ENCODE assay signal across 28 cellular contexts in the genomic region with DNA sequence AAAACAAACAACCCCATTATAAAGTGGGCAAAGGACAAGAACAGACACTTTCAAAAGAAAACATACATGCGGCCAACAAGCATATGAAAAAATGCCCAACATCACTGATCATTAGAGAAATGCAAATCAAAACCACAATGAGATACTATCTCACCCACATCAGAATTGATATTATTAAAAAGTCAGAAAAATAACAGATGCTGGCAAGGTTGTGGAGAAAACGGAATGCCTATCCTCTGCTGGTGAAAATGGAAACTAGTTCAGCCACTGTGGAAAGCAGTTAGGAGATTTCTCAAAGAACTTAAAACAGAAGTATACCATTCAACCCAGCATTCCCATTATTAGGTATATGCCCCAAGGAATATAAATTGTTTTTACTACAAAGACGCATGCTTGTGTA.
"Had no signal": no experiment of that assay in that cellular context is flagged by ENCODE, and none has a peak within 500 bp of the region (broad histone marks: within the 10 kb centered on the region; RNA-seq: fewer than 3 reads in every experiment).

No MANE protein-coding gene starts in this region.

- DNase-seq: stimulated activated CD4-positive, alpha-beta T cell treated with anti-CD3 and anti-CD28 coated beads, Interleukin-2, amount 100 ng/mL, for 48 hours; stimulated activated CD4-positive, alpha-beta T cell treated with anti-CD3 and anti-CD28 coated beads, Interleukin-4, amount 100 ng/mL, for 1 hour; stimulated activated CD4-positive, alpha-beta T cell treated with anti-CD3 and anti-CD28 coated beads, Interleukin-4, amount 100 ng/mL, for 24 hours; stimulated activated CD4-positive, alpha-beta T cell treated with anti-CD3 and anti-CD28 coated beads, Interleukin-4, amount 100 ng/mL, for 4 hours; stimulated activated CD8-positive, alpha-beta memory T cell treated with anti-CD3 and anti-CD28 coated beads, Interleukin-4, amount 100 ng/mL, for 48 hours; stimulated activated naive B cell treated with anti-CD40 and anti-IgM and Interleukin-4, amounts not matched to agents 10 μg/mL and 1 μg/mL and 100 μg/mL, for 72 hours; stimulated activated naive CD4-positive, alpha-beta T cell; stimulated activated naive CD4-positive, alpha-beta T cell treated with Interleukin-2 at 50 U/mL for 16 hours; stimulated activated naive CD8-positive, alpha-beta T cell treated with anti-CD3 and anti-CD28 coated beads, Interleukin-15, amount 100 ng/mL, for 72 hours; stimulated activated naive CD8-positive, alpha-beta T cell treated with anti-CD3 and anti-CD28 coated beads, Interleukin-15, Interleukin-2, amounts not matched to agents 100 U/mL and 50 U/mL, for 24 hours; stomach; substantia nigra; testis; thyroid gland; tibial artery; transverse colon; trophoblast cell; upper lobe of left lung; upper lobe of right lung; uterus had no signal

- H3K27ac Mint-ChIP-seq: stimulated activated effector memory CD8-positive, alpha-beta T cell treated with anti-CD3 and anti-CD28 coated beads, Interleukin-12 subunit alpha, Interleukin-12 subunit beta, amount 100 ng/mL, for 72 hours; stimulated activated memory B cell treated with anti-CD40 and anti-IgM and Interleukin-4, amounts not matched to agents 10 μg/mL and 1 μg/mL and 100 μg/mL, for 72 hours; stimulated activated naive B cell treated with anti-CD40 and anti-IgM and Interleukin-4, amounts not matched to agents 10 μg/mL and 1 μg/mL and 100 μg/mL, for 72 hours; stimulated activated naive CD8-positive, alpha-beta T cell treated with anti-CD3 and anti-CD28 coated beads, Interleukin-15, amount 100 ng/mL, for 72 hours; stimulated activated naive CD8-positive, alpha-beta T cell treated with anti-CD3 and anti-CD28 coated beads, Interleukin-15, Interleukin-2, amounts not matched to agents 100 ng/mL and 50 ng/mL, for 24 hours; type B pancreatic cell had no signal

- H3K4me3 Mint-ChIP-seq: stimulated activated effector memory CD8-positive, alpha-beta T cell treated with anti-CD3 and anti-CD28 coated beads, Interleukin-12 subunit alpha, Interleukin-12 subunit beta, amount 100 ng/mL, for 72 hours; stimulated activated memory B cell treated with anti-CD40 and anti-IgM and Interleukin-4, amounts not matched to agents 10 μg/mL and 1 μg/mL and 100 μg/mL, for 72 hours; stimulated activated naive B cell treated with anti-CD40 and anti-IgM and Interleukin-4, amounts not matched to agents 10 μg/mL and 1 μg/mL and 100 μg/mL, for 72 hours; stimulated activated naive CD8-positive, alpha-beta T cell treated with anti-CD3 and anti-CD28 coated beads, Interleukin-15, amount 100 ng/mL, for 72 hours; stimulated activated naive CD8-positive, alpha-beta T cell treated with anti-CD3 and anti-CD28 coated beads, Interleukin-15, Interleukin-2, amounts not matched to agents 100 ng/mL and 50 ng/mL, for 24 hours; type B pancreatic cell had no signal

- H3K9me3 Mint-ChIP-seq: stimulated activated memory B cell treated with anti-CD40 and anti-IgM and Interleukin-4, amounts not matched to agents 10 μg/mL and 1 μg/mL and 100 μg/mL, for 72 hours; stimulated activated naive CD8-positive, alpha-beta T cell treated with anti-CD3 and anti-CD28 coated beads, Interleukin-15, Interleukin-2, amounts not matched to agents 100 ng/mL and 50 ng/mL, for 24 hours; type B pancreatic cell had no signal

- H3K27me3 ChIP-seq: stomach, suprapubic skin, testis, thyroid gland, tibial artery, tibial nerve, transverse colon, upper lobe of left lung, upper lobe of right lung, uterus, vagina had no signal

- H3K27ac ChIP-seq: stomach, suprapubic skin, testis, thoracic aorta, thyroid gland, tibial artery, tibial nerve, transverse colon, upper lobe of left lung, upper lobe of right lung, uterus, vagina had no signal

- H3K36me3 ChIP-seq: suprapubic skin, thoracic aorta, thyroid gland, tibial artery, upper lobe of right lung, uterus, vagina had no signal

- H3K4me1 ChIP-seq: stomach, suprapubic skin, testis, thyroid gland, tibial artery, tibial nerve, transverse colon, upper lobe of left lung, upper lobe of right lung, uterus, vagina had no signal

- H3K27me3 Mint-ChIP-seq: stimulated activated memory B cell treated with anti-CD40 and anti-IgM and Interleukin-4, amounts not matched to agents 10 μg/mL and 1 μg/mL and 100 μg/mL, for 72 hours; stimulated activated naive B cell treated with anti-CD40 and anti-IgM and Interleukin-4, amounts not matched to agents 10 μg/mL and 1 μg/mL and 100 μg/mL, for 72 hours; stimulated activated naive CD8-positive, alpha-beta T cell treated with anti-CD3 and anti-CD28 coated beads, Interleukin-15, amount 100 ng/mL, for 72 hours; stimulated activated naive CD8-positive, alpha-beta T cell treated with anti-CD3 and anti-CD28 coated beads, Interleukin-15, Interleukin-2, amounts not matched to agents 100 ng/mL and 50 ng/mL, for 24 hours; type B pancreatic cell had no signal

- ATAC-seq: stimulated activated effector memory CD8-positive, alpha-beta T cell treated with anti-CD3 and anti-CD28 coated beads, Interleukin-12 subunit alpha, Interleukin-12 subunit beta, amount 100 ng/mL, for 72 hours; stimulated activated memory B cell treated with anti-CD40 and anti-IgM and Interleukin-4, amounts not matched to agents 10 μg/mL and 1 μg/mL and 100 μg/mL, for 72 hours; stimulated activated naive B cell treated with anti-CD40 and anti-IgM and Interleukin-4, amounts not matched to agents 10 μg/mL and 1 μg/mL and 100 μg/mL, for 72 hours; stimulated activated naive CD8-positive, alpha-beta T cell treated with anti-CD3 and anti-CD28 coated beads, Interleukin-15, amount 100 ng/mL, for 72 hours; stimulated activated naive CD8-positive, alpha-beta T cell treated with anti-CD3 and anti-CD28 coated beads, Interleukin-15, Interleukin-2, amounts not matched to agents 100 U/mL and 50 U/mL, for 24 hours; upper lobe of right lung had no signal

- H3K9me3 ChIP-seq: suprapubic skin, testis, thoracic aorta, thyroid gland, tibial nerve, transverse colon, upper lobe of left lung, upper lobe of right lung, uterus, vagina had no signal

- H3K4me3 ChIP-seq: stomach, suprapubic skin, testis, thoracic aorta, thyroid gland, tibial artery, tibial nerve, transverse colon, upper lobe of left lung, upper lobe of right lung, uterus, vagina had no signal
